1 cellular context compared by ENCODE assay signal in the genomic region with DNA sequence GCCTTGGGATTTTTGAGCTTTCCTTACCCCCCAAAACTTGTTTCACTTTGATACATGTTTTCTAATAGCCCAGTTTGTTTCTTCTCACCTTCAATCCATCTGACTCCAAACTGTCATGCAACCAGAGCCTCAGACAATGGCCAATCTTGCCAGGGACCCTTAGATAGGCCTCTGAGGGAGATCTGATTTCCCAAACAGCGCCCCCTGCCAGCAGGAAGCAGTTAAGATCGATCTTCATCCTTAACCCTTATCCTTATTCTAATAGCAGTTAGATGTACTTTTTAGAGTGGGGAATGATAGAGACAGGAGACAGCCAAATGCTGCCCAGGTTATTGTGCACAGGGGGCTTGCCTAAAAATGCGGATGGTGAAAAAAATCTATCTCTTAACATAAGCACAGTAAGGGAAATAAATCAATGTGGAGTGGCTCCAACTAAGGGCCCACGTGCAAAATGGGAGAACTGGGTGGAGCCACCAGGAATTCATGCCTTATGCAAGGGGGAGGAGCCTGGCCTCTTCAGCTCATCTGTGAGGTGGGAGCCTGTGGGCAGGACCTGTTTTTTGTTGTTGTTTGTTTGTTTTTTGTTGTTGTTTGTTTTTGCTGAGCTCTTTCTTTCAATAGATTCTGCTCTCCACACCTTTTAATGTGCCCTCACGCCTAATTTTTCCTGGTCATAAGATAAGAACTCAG.
TF ChIP-seq lines count a peak whose summit lies in the region.

No MANE protein-coding gene starts in this region.

TF ChIP-seq in WTC11, 78 proteins besides CTCF, POLR2A, EP300 and RAD21 (continued from another document):
- TF ChIP-seq ERG (CRISPR knock-in tag; IDR thresholded peaks at IDR 0.05) (no peak), ZNF532 (CRISPR knock-in tag; IDR thresholded peaks at IDR 0.05; ENCODE audit: borderline replicate concordance) (no peak)
- TF ChIP-seq, protein P1, sequence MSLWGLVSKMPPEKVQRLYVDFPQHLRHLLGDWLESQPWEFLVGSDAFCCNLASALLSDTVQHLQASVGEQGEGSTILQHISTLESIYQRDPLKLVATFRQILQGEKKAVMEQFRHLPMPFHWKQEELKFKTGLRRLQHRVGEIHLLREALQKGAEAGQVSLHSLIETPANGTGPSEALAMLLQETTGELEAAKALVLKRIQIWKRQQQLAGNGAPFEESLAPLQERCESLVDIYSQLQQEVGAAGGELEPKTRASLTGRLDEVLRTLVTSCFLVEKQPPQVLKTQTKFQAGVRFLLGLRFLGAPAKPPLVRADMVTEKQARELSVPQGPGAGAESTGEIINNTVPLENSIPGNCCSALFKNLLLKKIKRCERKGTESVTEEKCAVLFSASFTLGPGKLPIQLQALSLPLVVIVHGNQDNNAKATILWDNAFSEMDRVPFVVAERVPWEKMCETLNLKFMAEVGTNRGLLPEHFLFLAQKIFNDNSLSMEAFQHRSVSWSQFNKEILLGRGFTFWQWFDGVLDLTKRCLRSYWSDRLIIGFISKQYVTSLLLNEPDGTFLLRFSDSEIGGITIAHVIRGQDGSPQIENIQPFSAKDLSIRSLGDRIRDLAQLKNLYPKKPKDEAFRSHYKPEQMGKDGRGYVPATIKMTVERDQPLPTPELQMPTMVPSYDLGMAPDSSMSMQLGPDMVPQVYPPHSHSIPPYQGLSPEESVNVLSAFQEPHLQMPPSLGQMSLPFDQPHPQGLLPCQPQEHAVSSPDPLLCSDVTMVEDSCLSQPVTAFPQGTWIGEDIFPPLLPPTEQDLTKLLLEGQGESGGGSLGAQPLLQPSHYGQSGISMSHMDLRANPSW (CRISPR knock-in tag; conservative IDR thresholded peaks at IDR 0.05; ENCODE audit: low read depth) = no peak
